In the genomic region with DNA sequence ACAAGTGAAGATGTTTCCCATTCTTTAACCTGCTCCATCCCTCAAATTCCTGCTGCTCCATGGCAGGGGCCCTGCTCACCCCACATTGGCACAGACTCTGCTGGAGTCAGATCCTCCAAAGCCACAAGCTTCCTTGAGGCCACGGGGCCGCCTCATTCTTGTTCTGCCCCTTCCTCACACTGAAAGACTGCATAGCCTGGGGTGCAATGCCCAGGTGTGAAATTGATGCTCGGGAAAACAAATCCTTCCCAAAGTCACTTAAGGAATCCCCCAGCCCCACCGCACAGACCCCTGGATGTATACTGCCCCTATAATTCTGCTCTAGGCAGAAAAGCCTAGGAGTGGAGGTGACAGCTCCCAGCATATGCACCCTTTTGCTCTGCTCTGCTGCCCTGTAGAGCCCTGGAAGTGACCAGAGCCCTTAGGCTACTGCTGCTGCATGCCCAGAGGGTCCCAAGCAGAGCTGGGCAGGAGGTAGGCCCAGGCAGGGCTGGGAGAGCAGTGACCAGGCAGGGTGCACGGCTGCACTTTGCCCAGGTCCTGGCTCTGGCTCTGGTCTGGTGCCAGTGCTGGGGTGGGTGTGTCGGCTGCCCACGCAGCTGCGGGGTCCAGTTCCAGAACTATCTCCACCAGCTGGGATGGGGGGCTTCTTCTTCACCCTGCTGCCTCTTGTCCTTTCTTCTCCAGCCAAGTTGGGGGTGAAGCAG, we compare ENCODE assay signal across 2 cellular contexts.
TF ChIP-seq lines count a peak whose summit lies in the region.

No MANE protein-coding gene starts in this region.

TF ChIP-seq in IMR-90, 13 proteins besides CTCF, POLR2A, EP300 and RAD21:
- TF ChIP-seq RFX5 (IDR thresholded peaks at IDR 0.05; ENCODE audit: low read depth, low read length) (no peak), CHD1 (IDR thresholded peaks at IDR 0.05; ENCODE audit: low read depth, low read length) (no peak), RCOR1 (IDR thresholded peaks at IDR 0.05; ENCODE audit: insufficient replicate concordance, low read length) (no peak)

TF ChIP-seq in H1, 55 proteins besides CTCF, POLR2A, EP300 and RAD21:
- TF ChIP-seq RBBP5 (IDR thresholded peaks at IDR 0.05; ENCODE audit: borderline replicate concordance, low read depth, low read length) (no peak), SAP30 (IDR thresholded peaks at IDR 0.05; ENCODE audit: insufficient read depth, insufficient replicate concordance, low read length) (no peak)
